In the genomic region with DNA sequence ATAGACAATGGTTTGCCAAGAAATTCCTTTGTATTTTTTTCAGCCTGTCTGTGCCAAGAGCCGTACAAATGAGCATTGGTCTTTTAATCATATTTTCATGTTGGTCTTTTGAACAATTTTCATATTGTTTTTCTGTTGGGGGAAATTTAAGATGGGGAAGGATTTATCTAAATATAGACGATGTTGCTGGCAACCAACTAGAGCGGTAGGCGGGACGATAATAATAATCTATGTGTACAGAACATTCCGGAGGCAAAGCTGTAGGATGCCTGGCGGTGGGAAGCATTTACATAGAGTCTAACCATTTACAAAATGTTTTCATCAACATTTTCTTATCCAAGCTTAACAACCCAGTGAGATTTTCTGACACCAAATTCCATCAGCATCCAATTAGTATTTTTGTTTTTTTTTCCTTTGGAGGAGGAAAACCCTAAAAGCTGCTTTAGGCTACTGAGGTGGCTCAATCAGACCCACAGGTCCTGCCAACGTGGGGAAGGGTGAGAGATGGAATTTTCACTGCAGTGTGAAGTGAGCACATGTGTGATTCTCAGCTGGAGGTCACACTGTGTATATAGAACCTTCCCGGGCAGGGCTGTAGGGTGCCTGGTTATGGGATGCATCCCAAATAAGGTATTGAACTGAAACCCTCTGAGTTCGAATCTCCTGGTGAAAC, we compare ENCODE assay signal across 10 cellular contexts. TPM values are rescaled to one million over a fixed set of nuclear protein-coding genes. Genes with fewer than 3 reads are reported as not detected.
DNase-seq lines count a peak whose midpoint lies in the region; ATAC-seq and TF ChIP-seq lines count a peak whose summit lies in the region.
"Had no signal": no experiment of that assay in that cellular context is flagged by ENCODE, and none has a peak within 500 bp of the region (broad histone marks: within the 10 kb centered on the region; RNA-seq: fewer than 3 reads in every experiment).

No MANE protein-coding gene starts in this region.

- H4K20me1 ChIP-seq in BLaER1, result no peaks in the 10 kb centered on the region

- TF ChIP-seq RAD21 in Ishikawa (IDR thresholded peaks at IDR 0.05; ENCODE audit: low read depth), result no peak

- H3K4me1 ChIP-seq in BLaER1, result peaks cover 61% of the 10 kb centered on the region
- H3K4me1 ChIP-seq in neutrophil (ENCODE audit: control insufficient read depth in 1 of 2, insufficient read depth in 1 of 2, low read depth in 1 of 2, low read length in 1 of 2), result peaks cover 43 to 50% of the 10 kb centered on the region in 2 experiments

- TF ChIP-seq EP300 in Ishikawa (IDR thresholded peaks at IDR 0.05; ENCODE audit: borderline replicate concordance), result no peak

- TF ChIP-seq CTCF in dorsolateral prefrontal cortex (IDR thresholded peaks at IDR 0.05 in 54 of 56, conservative IDR thresholded peaks at IDR 0.05 in 2 of 56; ENCODE audit: low read depth in 1 of 56, partially characterized antibody in 56 of 56) (no peak), neutrophil (IDR thresholded peaks at IDR 0.05) (no peak)

- H3K9ac ChIP-seq in BLaER1, result no peak overlapping the region

- no peak for ATAC-seq in HG02571 (IDR thresholded peaks at IDR 0.05; ENCODE audit: unreplicated experiment)

- no peaks in the 10 kb centered on the region for H3K36me3 ChIP-seq in BLaER1
- H3K36me3 ChIP-seq in neutrophil, result no peaks in the 10 kb centered on the region

- peak overlapping the region; percentile 85 for H3K4me2 ChIP-seq in BLaER1

- intact Hi-C loops in dorsolateral prefrontal cortex (cut with DNase I), result no loop called here

- H3K27ac ChIP-seq in BLaER1 (no peak overlapping the region), dorsolateral prefrontal cortex (peak overlapping the region in 58 of 59 donors; percentile 33 to 95 (median 83)), neutrophil (peak overlapping the region; percentile 100)

- H3K27me3 ChIP-seq in BLaER1 (no peaks in the 10 kb centered on the region), dorsolateral prefrontal cortex (no peaks in the 10 kb centered on the region), neutrophil (no peaks in the 10 kb centered on the region)

- DNase-seq in dorsolateral prefrontal cortex (no peak), cerebellum (ENCODE audit: low spot score) (no peak), UCSD-AML1 (lab: John Stamatoyannopoulos, UW; ENCODE audit: unreplicated experiment) (no peak), LoVo (ENCODE audit: low spot score) (no peak)
- DNase-seq: effector CD4-positive, alpha-beta T cell; Kasumi-1 had no signal

- H3K4me3 ChIP-seq in BLaER1, result no peak overlapping the region
- peak overlapping the region in 6 of 59 donors; percentile 4 to 31 (median 6) for H3K4me3 ChIP-seq in dorsolateral prefrontal cortex
- peak overlapping the region; percentile 60 to 64 for H3K4me3 ChIP-seq in neutrophil (ENCODE audit: low read depth in 1 of 2, low read length in 1 of 2)

- H3K9me3 ChIP-seq in BLaER1 (no peaks in the 10 kb centered on the region), neutrophil (no peaks in the 10 kb centered on the region)

TF ChIP-seq in Ishikawa, 13 proteins besides CTCF, POLR2A, EP300 and RAD21:
- TF ChIP-seq NFIC (IDR thresholded peaks at IDR 0.05), result 0 out of 2 replicates have a peak, but pooled peaks have one; percentile 20
- TF ChIP-seq EGR1 (IDR thresholded peaks at IDR 0.05), result no peak
- TF ChIP-seq TAF1 (IDR thresholded peaks at IDR 0.05; ENCODE audit: low read depth), result no peak
- TF ChIP-seq, protein P1, sequence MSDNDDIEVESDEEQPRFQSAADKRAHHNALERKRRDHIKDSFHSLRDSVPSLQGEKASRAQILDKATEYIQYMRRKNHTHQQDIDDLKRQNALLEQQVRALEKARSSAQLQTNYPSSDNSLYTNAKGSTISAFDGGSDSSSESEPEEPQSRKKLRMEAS (IDR thresholded peaks at IDR 0.05), result 0 out of 2 replicates have a peak, but pooled peaks have one; percentile 24

RNA-seq across cellular contexts. Expression of a gene that starts 11.7 kb away (rescaled TPM):
- total RNA-seq in dorsolateral prefrontal cortex, result 100 to 1,000 TPM in 117 of 120 experiments, 10 to 100 TPM in 3; 93.3 to 297 (median 156) TPM
- 73.1 TPM for total RNA-seq in cerebellum
